Comparison of ENCODE assay signal across 21 cellular contexts in genomic region chr9:79131876-79132377, GRCh38.
"Had no signal": no experiment of that assay in that cellular context is flagged by ENCODE, and none has a peak within 500 bp of the region (broad histone marks: within the 10 kb centered on the region; RNA-seq: fewer than 3 reads in every experiment).

No MANE protein-coding gene starts in this region.

- H3K4me3 ChIP-seq: gastroesophageal sphincter, heart left ventricle, sigmoid colon, spleen, thyroid gland had no signal

- H3K4me3 Mint-ChIP-seq: activated B cell treated with CpG ODN at 0.5 μM for 24 hours; activated CD8-positive, alpha-beta T cell treated with anti-CD3 and anti-CD28 coated beads for 36 hours; activated naive CD8-positive, alpha-beta T cell treated with anti-CD3 and anti-CD28 coated beads, Interleukin-2, amount 50 U/mL, for 24 hours; activated T-helper 17 cell treated with anti-CD3 and anti-CD28 coated beads, Interleukin-2, amount 50 U/mL, for 72 hours; natural killer cell had no signal

- H3K4me1 ChIP-seq: gastroesophageal sphincter, heart left ventricle, sigmoid colon, thyroid gland had no signal

- H3K27ac Mint-ChIP-seq: activated B cell treated with CpG ODN at 0.5 μM for 24 hours; activated CD8-positive, alpha-beta T cell treated with anti-CD3 and anti-CD28 coated beads for 36 hours; activated naive CD8-positive, alpha-beta T cell treated with anti-CD3 and anti-CD28 coated beads, Interleukin-2, amount 50 U/mL, for 24 hours; activated T-helper 17 cell treated with anti-CD3 and anti-CD28 coated beads, Interleukin-2, amount 50 U/mL, for 72 hours; natural killer cell had no signal

- H3K9me3 ChIP-seq: gastroesophageal sphincter, heart left ventricle, sigmoid colon, spleen, thyroid gland had no signal

- H3K27ac ChIP-seq: brain microvascular endothelial cell, gastroesophageal sphincter, heart left ventricle, sigmoid colon, spleen, thyroid gland had no signal

- H3K4me1 Mint-ChIP-seq: activated naive CD8-positive, alpha-beta T cell treated with anti-CD3 and anti-CD28 coated beads, Interleukin-2, amount 50 U/mL, for 24 hours; activated T-helper 17 cell treated with anti-CD3 and anti-CD28 coated beads, Interleukin-2, amount 50 U/mL, for 72 hours; natural killer cell had no signal

- H3K27me3 Mint-ChIP-seq: activated CD8-positive, alpha-beta T cell treated with anti-CD3 and anti-CD28 coated beads for 36 hours; activated naive CD8-positive, alpha-beta T cell treated with anti-CD3 and anti-CD28 coated beads, Interleukin-2, amount 50 U/mL, for 24 hours; activated T-helper 17 cell treated with anti-CD3 and anti-CD28 coated beads, Interleukin-2, amount 50 U/mL, for 72 hours had no signal

- DNase-seq: activated B cell treated with CpG ODN at 0.5 μM for 24 hours; activated CD4-positive, alpha-beta T cell treated with anti-CD3 and anti-CD28 coated beads for 4 hours; activated CD8-positive, alpha-beta T cell treated with anti-CD3 and anti-CD28 coated beads for 36 hours; activated naive CD4-positive, alpha-beta T cell treated with Interleukin-2 at 50 U/mL for 16 hours; activated naive CD8-positive, alpha-beta T cell treated with anti-CD3 and anti-CD28 coated beads, Interleukin-2, amount 50 U/mL, for 24 hours; activated T-cell treated with anti-CD3 and anti-CD28 coated beads, Interleukin-2, amount 50 U/mL, for 1 hour; aorta; brain microvascular endothelial cell; cerebellar nuclear complex; cortex of kidney; heart left ventricle; natural killer cell; posterior cingulate gyrus; sigmoid colon; spleen; stimulated activated CD4-positive, alpha-beta T cell treated with anti-CD3 and anti-CD28 coated beads, Interleukin-4, amount 100 ng/mL, for 4 hours; stimulated activated naive CD4-positive, alpha-beta T cell treated with Interleukin-2 at 50 U/mL for 16 hours; T-helper 2 cell; thyroid gland had no signal

- H3K36me3 ChIP-seq: brain microvascular endothelial cell, gastroesophageal sphincter, heart left ventricle, sigmoid colon, spleen, thyroid gland had no signal

- H3K36me3 Mint-ChIP-seq: natural killer cell had no signal

- H3K9me3 Mint-ChIP-seq: activated B cell treated with CpG ODN at 0.5 μM for 24 hours; activated CD8-positive, alpha-beta T cell treated with anti-CD3 and anti-CD28 coated beads for 36 hours; activated naive CD8-positive, alpha-beta T cell treated with anti-CD3 and anti-CD28 coated beads, Interleukin-2, amount 50 U/mL, for 24 hours; activated T-helper 17 cell treated with anti-CD3 and anti-CD28 coated beads, Interleukin-2, amount 50 U/mL, for 72 hours; natural killer cell had no signal

- ATAC-seq: activated CD8-positive, alpha-beta T cell treated with anti-CD3 and anti-CD28 coated beads for 36 hours; activated naive CD8-positive, alpha-beta T cell treated with anti-CD3 and anti-CD28 coated beads, Interleukin-2, amount 50 U/mL, for 24 hours; activated T-helper 17 cell treated with anti-CD3 and anti-CD28 coated beads, Interleukin-2, amount 50 U/mL, for 72 hours; gastroesophageal sphincter; heart left ventricle; natural killer cell had no signal

- H3K27me3 ChIP-seq: brain microvascular endothelial cell, gastroesophageal sphincter, sigmoid colon, spleen, thyroid gland had no signal
